Comparison of ENCODE assay signal across 32 cellular contexts in genomic region chr4:169092889-169093522, GRCh38.
"Had no signal": no experiment of that assay in that cellular context is flagged by ENCODE, and none has a peak within 500 bp of the region (broad histone marks: within the 10 kb centered on the region; RNA-seq: fewer than 3 reads in every experiment).

No MANE protein-coding gene starts in this region.

- H3K36me3 ChIP-seq: cardiac muscle cell, colonic mucosa, vagina had no signal

- H3K4me3 ChIP-seq: ascending aorta, cardiac muscle cell, colonic mucosa, dorsolateral prefrontal cortex, gastroesophageal sphincter, left lung, lower lobe of right lung, sigmoid colon, smooth muscle cell, stomach, thyroid gland, upper lobe of left lung, vagina had no signal

- H3K27ac ChIP-seq: ascending aorta, cardiac muscle cell, colonic mucosa, dorsolateral prefrontal cortex, gastroesophageal sphincter, left lung, lower lobe of right lung, sigmoid colon, stomach, thyroid gland, upper lobe of left lung, vagina had no signal

- DNase-seq: activated CD4-positive, alpha-beta memory T cell treated with anti-CD3 and anti-CD28 coated beads for 36 hours; activated CD4-positive, alpha-beta T cell treated with anti-CD3 and anti-CD28 coated beads, Interleukin-2, amount 10 ng/mL, durations not matched to agents 24 days and 14 days; activated CD4-positive, CD25-positive, alpha-beta regulatory T cell treated with anti-CD3 and anti-CD28 coated beads, Interleukin-2, amount 50 U/mL, for 72 hours; activated CD8-positive, alpha-beta memory T cell treated with anti-CD3 and anti-CD28 coated beads, Interleukin-2, amount 50 U/mL, for 4 hours; activated effector memory CD4-positive, alpha-beta T cell treated with anti-CD3 and anti-CD28 coated beads, Interleukin-2, amount 50 U/mL, for 16 hours; activated naive CD4-positive, alpha-beta T cell treated with anti-CD3 and anti-CD28 coated beads for 36 hours; activated naive CD8-positive, alpha-beta T cell treated with anti-CD3 and anti-CD28 coated beads, Interleukin-2, amount 10 ng/mL, durations not matched to agents 7 days and 5 days; activated T-cell treated with anti-CD3 and anti-CD28 coated beads, Interleukin-2, amount 50 U/mL, for 1 hour; cerebellar nuclear complex; colonic mucosa; dorsolateral prefrontal cortex; effector memory CD4-positive, alpha-beta T cell; erythroblast; left lung; lower lobe of right lung; mesendoderm; sigmoid colon; stimulated activated CD4-positive, alpha-beta T cell treated with anti-CD3 and anti-CD28 coated beads, Interleukin-1b, Interleukin-23, amount 100 ng/mL, for 48 hours; stimulated activated CD4-positive, alpha-beta T cell treated with anti-CD3 and anti-CD28 coated beads, Interleukin-4, amount 100 ng/mL, for 4 hours; stimulated activated CD8-positive, alpha-beta memory T cell treated with anti-CD3 and anti-CD28 coated beads, Interleukin-4, amount 100 ng/mL, for 48 hours; stomach; T-helper 17 cell; T1000; thyroid gland; upper lobe of left lung had no signal

- H3K4me1 ChIP-seq: ascending aorta, colonic mucosa, gastroesophageal sphincter, lower lobe of right lung, upper lobe of left lung had no signal

- H3K27me3 ChIP-seq: ascending aorta, cardiac muscle cell, colonic mucosa, dorsolateral prefrontal cortex, gastroesophageal sphincter, left lung, sigmoid colon, stomach, thyroid gland, upper lobe of left lung, vagina had no signal

- H3K9me3 ChIP-seq: colonic mucosa, thyroid gland, vagina had no signal

- ATAC-seq: gastroesophageal sphincter; left lung; lower lobe of right lung; natural killer cell treated with Interleukin-12 subunit alpha and Interleukin-12 subunit beta and Interleukin-15 and Interleukin-18, amount 100 ng/mL, for 72 hours; stimulated activated memory B cell treated with anti-CD40 and anti-IgM and Interleukin-4, amounts not matched to agents 10 μg/mL and 1 μg/mL and 100 μg/mL, for 72 hours; T-helper 17 cell had no signal
